In genomic region chr4:84492290-84492689, GRCh38 we compare ENCODE assay signal across 1 cellular context.
TF ChIP-seq lines count a peak whose summit lies in the region.

No MANE protein-coding gene starts in this region.

TF ChIP-seq in WTC11, 78 proteins besides CTCF, POLR2A, EP300 and RAD21 (continued from another document):
- TF ChIP-seq ATF6 (CRISPR knock-in tag; IDR thresholded peaks at IDR 0.05) = no peak
- no peak for TF ChIP-seq OVOL2 (CRISPR knock-in tag; IDR thresholded peaks at IDR 0.05; ENCODE audit: borderline replicate concordance)
- TF ChIP-seq USF2 (CRISPR knock-in tag; IDR thresholded peaks at IDR 0.05) = no peak
